8 cellular contexts compared by ENCODE assay signal in the genomic region with DNA sequence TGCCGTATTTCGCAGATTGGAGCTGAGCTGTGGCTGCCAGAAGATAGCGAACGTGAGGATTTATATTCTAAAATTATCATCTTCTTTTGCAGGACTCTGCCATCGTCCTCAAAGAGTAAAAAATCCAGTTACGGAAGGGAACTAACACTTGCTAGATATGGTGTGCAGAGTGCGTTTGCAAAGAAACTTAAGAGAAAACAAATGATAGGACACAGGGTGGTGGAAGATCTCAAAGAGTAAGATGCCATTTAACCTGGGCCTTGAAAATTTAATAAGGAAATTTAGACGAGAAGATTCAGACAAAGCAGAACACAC. TPM values are rescaled to one million over a fixed set of nuclear protein-coding genes. Genes with fewer than 3 reads are reported as not detected.
DNase-seq lines count a peak whose midpoint lies in the region; ATAC-seq and TF ChIP-seq lines count a peak whose summit lies in the region.

No MANE protein-coding gene starts in this region.

- DNase-seq in breast epithelium (ENCODE audit: low spot score in 2 of 2) (no peak), DMS79 treated with DMSO at 0.1 percent for 48 hours (lab: John Stamatoyannopoulos, UW) (no peak), DMS53 (lab: John Stamatoyannopoulos, UW) (no peak)
- DNase-seq in activated CD8-positive, alpha-beta memory T cell treated with anti-CD3 and anti-CD28 coated beads, Interleukin-2, amount 50 U/mL, for 4 hours: no peak

- no peaks in the 10 kb centered on the region for H3K27me3 ChIP-seq in BLaER1 treated with 17β-estradiol and CSF1 and Interleukin-3, amounts not matched to agents 10 nM and 100 nM
- H3K27me3 ChIP-seq in breast epithelium: no peaks in the 10 kb centered on the region
- H3K27me3 ChIP-seq in mononuclear cell (ENCODE audit: insufficient read depth, low read length): no peaks in the 10 kb centered on the region

- TF ChIP-seq POLR2A in breast epithelium (IDR thresholded peaks at IDR 0.05): no peak

- no peaks in the 10 kb centered on the region for H3K9me3 ChIP-seq in BLaER1 treated with 17β-estradiol and CSF1 and Interleukin-3, amounts not matched to agents 10 nM and 100 nM (replicated peaks in 1 of 11)
- H3K9me3 ChIP-seq in breast epithelium: no peaks in the 10 kb centered on the region
- H3K9me3 ChIP-seq in mononuclear cell (ENCODE audit: low read depth, low read length): no peaks in the 10 kb centered on the region

- H3K4me3 ChIP-seq in BLaER1 treated with 17β-estradiol and CSF1 and Interleukin-3, amounts not matched to agents 10 nM and 100 nM: peak overlapping the region; percentile 62 to 96 (median 80)
- H3K4me3 ChIP-seq in breast epithelium: peak overlapping the region; percentile 49 to 75 (median 63)
- H3K4me3 ChIP-seq in mononuclear cell (ENCODE audit: low read length): peak overlapping the region; percentile 70

- TF ChIP-seq CTCF in breast epithelium (IDR thresholded peaks at IDR 0.05): no peak

- peaks cover 0 to 38% (median 15%) of the 10 kb centered on the region in 11 experiments; a peak in 16 of 22 replicates for H3K36me3 ChIP-seq in BLaER1 treated with 17β-estradiol and CSF1 and Interleukin-3, amounts not matched to agents 10 nM and 100 nM
- H3K36me3 ChIP-seq in breast epithelium: no peaks in the 10 kb centered on the region

- peak overlapping the region; percentile 81 to 97 (median 90) for H3K4me2 ChIP-seq in BLaER1 treated with 17β-estradiol and CSF1 and Interleukin-3, amounts not matched to agents 10 nM and 100 nM

- peak overlapping the region; percentile 87 to 97 (median 92) for H3K9ac ChIP-seq in BLaER1 treated with 17β-estradiol and CSF1 and Interleukin-3, amounts not matched to agents 10 nM and 100 nM

- H3K27ac ChIP-seq in BLaER1 treated with 17β-estradiol and CSF1 and Interleukin-3, amounts not matched to agents 10 nM and 100 nM: peak overlapping the region; percentile 91 to 99 (median 95)
- H3K27ac ChIP-seq in breast epithelium: peak overlapping the region; percentile 98

- peak; percentile 6 for ATAC-seq in HG03135 (IDR thresholded peaks at IDR 0.05; ENCODE audit: unreplicated experiment)
- no peak for ATAC-seq in HG02870 (IDR thresholded peaks at IDR 0.05; ENCODE audit: unreplicated experiment)

- intact Hi-C loops in breast epithelium (cut with DNase I; ENCODE audit: low total_unique reads): no loop called here

- H4K20me1 ChIP-seq in BLaER1 treated with 17β-estradiol and CSF1 and Interleukin-3, amounts not matched to agents 10 nM and 100 nM: peaks cover 0 to 21% (median 9%) of the 10 kb centered on the region in 11 experiments; a peak in 11 of 22 replicates

- H3K4me1 ChIP-seq in BLaER1 treated with 17β-estradiol and CSF1 and Interleukin-3, amounts not matched to agents 10 nM and 100 nM: peaks cover 24 to 39% (median 31%) of the 10 kb centered on the region in 10 experiments
- peaks cover 0 to 9% of the 10 kb centered on the region in 2 donors for H3K4me1 ChIP-seq in breast epithelium
- H3K4me1 ChIP-seq in mononuclear cell (ENCODE audit: insufficient read depth, low read length): peaks cover 18% of the 10 kb centered on the region

RNA-seq across cellular contexts. Expression of a gene that starts 0.6 kb away (rescaled TPM):
- total RNA-seq in breast epithelium (10 to 100 TPM; 39.3 to 57.5 (median 51.8) TPM), mononuclear cell (32.3 TPM)

RNA-seq across cellular contexts. Expression of a gene that starts 0.8 kb away (rescaled TPM):
- total RNA-seq in breast epithelium: 1 to 10 TPM; 4.9 to 9.4 (median 5.0) TPM
- total RNA-seq in mononuclear cell: 10.0 TPM
